Comparison of ENCODE assay signal across 22 cellular contexts in genomic region chr15:41955100-41955499, GRCh38. TPM values are rescaled to one million over a fixed set of nuclear protein-coding genes. Genes with fewer than 3 reads are reported as not detected.
DNase-seq lines count a peak whose midpoint lies in the region; ATAC-seq, FAIRE-seq and TF ChIP-seq lines count a peak whose summit lies in the region.
"Had no signal": no experiment of that assay in that cellular context is flagged by ENCODE, and none has a peak within 500 bp of the region (broad histone marks: within the 10 kb centered on the region; RNA-seq: fewer than 3 reads in every experiment).

No MANE protein-coding gene starts in this region.

- H3K4me3 ChIP-seq in heart right ventricle, result no peak overlapping the region
- H3K4me3 ChIP-seq in GM12878, result no peak overlapping the region
- no peak overlapping the region for H3K4me3 ChIP-seq in esophagus muscularis mucosa
- no peak overlapping the region for H3K4me3 ChIP-seq in tibial artery
- H3K4me3 ChIP-seq in foreskin fibroblast (ENCODE audit: low read depth in 1 of 2, low read length in 2 of 2), result no peak overlapping the region

- H2AFZ ChIP-seq in GM12878 (ENCODE audit: control insufficient read depth, low read depth, low read length), result no peak overlapping the region

- TF ChIP-seq RAD21 in GM12878 (IDR thresholded peaks at IDR 0.05; ENCODE audit: insufficient read depth, low read depth, low read length), result no peak

- POLR2A ChIA-PET in GM12878 (lab: Charles Lee), result interaction anchor here (1.7 to 6.4 kb wide), 2 partner anchors 14 to 20 kb away, joined by 6 to 67 read pairs; partner anchors contain the start of gene EHD4

- RAD21 ChIA-PET in GM12878 (lab: Charles Lee; ENCODE audit: unreplicated experiment), result no interaction called here

- no peaks in the 10 kb centered on the region for H4K20me1 ChIP-seq in GM12878 (ENCODE audit: control insufficient read depth, insufficient read depth)

- in situ Hi-C loops in GM12878 (cut with MboI), result no loop called here

- TF ChIP-seq CTCF in heart right ventricle (IDR thresholded peaks at IDR 0.05) (no peak), GM12878 (IDR thresholded peaks at IDR 0.05 in 2 of 3, conservative IDR thresholded peaks at IDR 0.05 in 1 of 3; ENCODE audit: control insufficient read depth in 2 of 3, extremely low read depth in 1 of 3, insufficient read depth in 1 of 3, low read depth in 3 of 3, low read length in 3 of 3) (no peak), esophagus muscularis mucosa (IDR thresholded peaks at IDR 0.05) (no peak), tibial artery (IDR thresholded peaks at IDR 0.05) (no peak), HFFc6 (IDR thresholded peaks at IDR 0.05) (no peak), foreskin fibroblast (IDR thresholded peaks at IDR 0.05; ENCODE audit: low read depth, low read length) (no peak)

- peaks cover 51% of the 10 kb centered on the region for H3K79me2 ChIP-seq in GM12878 (ENCODE audit: control insufficient read depth, insufficient read depth, low read length)

- no TSS peak for BruUV-seq in GM12878 (replicated peaks; lab: Mats Ljungman, UMichigan)

- H3K4me2 ChIP-seq in GM12878 (ENCODE audit: control insufficient read depth, insufficient read depth), result no peak overlapping the region
- H3K4me2 ChIP-seq: SK-N-SH had no signal

- no peak overlapping the region for H3K4me3 Mint-ChIP-seq in HFFc6

- peaks cover 37 to 97% (median 63%) of the 10 kb centered on the region in 9 donors for H3K4me1 ChIP-seq in heart right ventricle
- H3K4me1 ChIP-seq in GM12878 (ENCODE audit: control insufficient read depth, insufficient read depth, low read length), result peaks cover 24% of the 10 kb centered on the region
- H3K4me1 ChIP-seq in esophagus muscularis mucosa, result peaks cover 49 to 62% (median 53%) of the 10 kb centered on the region in 4 donors
- H3K4me1 ChIP-seq in tibial artery, result peaks cover 0 to 66% (median 46%) of the 10 kb centered on the region in 4 donors

- TF ChIP-seq POLR2A in GM12878 (IDR thresholded peaks at IDR 0.05; ENCODE audit: low read depth, low read length) (no peak), esophagus muscularis mucosa (IDR thresholded peaks at IDR 0.05; ENCODE audit: low read depth) (no peak)

- H3K36me3 ChIP-seq in heart right ventricle, result peaks cover 0 to 60% (median 7%) of the 10 kb centered on the region in 9 donors
- H3K36me3 ChIP-seq in GM12878 (ENCODE audit: control insufficient read depth in 2 of 2, insufficient read depth in 2 of 2, low read length in 1 of 2), result peaks cover 26 to 31% of the 10 kb centered on the region in 2 experiments
- peaks cover 0 to 33% (median 21%) of the 10 kb centered on the region in 4 donors for H3K36me3 ChIP-seq in esophagus muscularis mucosa
- H3K36me3 ChIP-seq in tibial artery, result peaks cover 7 to 27% (median 9%) of the 10 kb centered on the region in 3 donors

- H3K27ac Mint-ChIP-seq in HFFc6, result no peak overlapping the region

- no peak for TF ChIP-seq EP300 in GM12878 (IDR thresholded peaks at IDR 0.05; ENCODE audit: borderline replicate concordance in 1 of 2, control insufficient read depth in 1 of 2, low read depth in 2 of 2, low read length in 2 of 2)
- TF ChIP-seq EP300 in esophagus muscularis mucosa (IDR thresholded peaks at IDR 0.05), result no peak

- FAIRE-seq in GM12878 (lab: Jason Lieb, UNC), result no peak

- intact Hi-C loops in heart right ventricle (cut with DNase I), result loop anchor here in 3 of 10 donors (5.0 to 10.0 kb wide), 3 partner anchors 33 to 50 kb away; no protein-coding TSS in a partner anchor
- intact Hi-C loops in left cardiac atrium (cut with DNase I), result no loop called here
- intact Hi-C loops in GM12878 (cut with micrococcal nuclease; ENCODE audit: unreplicated experiment), result no loop called here
- intact Hi-C loops in esophagus muscularis mucosa (cut with DNase I), result no loop called here
- intact Hi-C loops in tibial artery (cut with DNase I; ENCODE audit: low total_unique reads), result no loop called here

- H3K9me3 Mint-ChIP-seq in HFFc6, result no peaks in the 10 kb centered on the region

- H3K27me3 ChIP-seq in heart right ventricle (no peaks in the 10 kb centered on the region), GM12878 (replicated peaks in 1 of 2; ENCODE audit: control insufficient read depth in 2 of 2, insufficient read depth in 2 of 2, low read length in 1 of 2) (no peaks in the 10 kb centered on the region), esophagus muscularis mucosa (no peaks in the 10 kb centered on the region), tibial artery (no peaks in the 10 kb centered on the region)

- 82 to 84% methylated on average over 7 of the region's 7 CpGs for WGBS in heart right ventricle, 2 donors
- WGBS in GM12878 (ENCODE audit: insufficient coverage, insufficient replicate concordance, low lambda C conversion rate, missing lambda C conversion rate), result 90% methylated on average over 7 of the region's 7 CpGs
- WGBS in esophagus muscularis mucosa, result 86% methylated on average over 7 of the region's 7 CpGs

- peaks cover 37% of the 10 kb centered on the region for H3K4me1 Mint-ChIP-seq in HFFc6 (ENCODE audit: low read depth)

- H3K27ac ChIP-seq in heart right ventricle (peak overlapping the region in 7 of 10 donors; percentile 3 to 88 (median 79)), GM12878 (ENCODE audit: control insufficient read depth, insufficient read depth) (no peak overlapping the region), esophagus muscularis mucosa (replicated peaks in 1 of 4) (no peak overlapping the region), tibial artery (peak overlapping the region; percentile 32 to 63)

- H3K9me3 ChIP-seq in heart right ventricle (no peaks in the 10 kb centered on the region), GM12878 (replicated peaks; ENCODE audit: control insufficient read depth, insufficient read depth, low read length) (no peaks in the 10 kb centered on the region), esophagus muscularis mucosa (no peaks in the 10 kb centered on the region), tibial artery (no peaks in the 10 kb centered on the region)
- H3K9me3 ChIP-seq: SK-N-SH had no signal

- H3K27me3 Mint-ChIP-seq in HFFc6 (ENCODE audit: insufficient read depth), result no peaks in the 10 kb centered on the region

- SMC1A ChIA-PET in GM12878 (lab: Charles Lee; ENCODE audit: uncharacterized antibody, unreplicated experiment), result interaction anchor here (4.1 to 6.4 kb wide), 2 partner anchors 13 to 19 kb away, joined by 22 to 59 read pairs; no protein-coding TSS in a partner anchor

- DNase-seq in heart right ventricle, result no peak
- no peak for DNase-seq in left cardiac atrium
- no peak for DNase-seq in GM12878 (ENCODE audit: low read depth, low spot score)
- peak; percentile 26 for DNase-seq in esophagus muscularis mucosa (ENCODE audit: extremely low spot score)
- no peak for DNase-seq in tibial artery
- DNase-seq in HFFc6, result no peak
- DNase-seq in foreskin fibroblast, result no peak
- DNase-seq: 8988T, AML-193, C1 segment of cervical spinal cord, DMS53, GDM1, GOT3, Kasumi-1, NCI-H1417, NCI-H1694 treated with DMSO at 0.1 percent for 48 hours, NCI-H2081 treated with DMSO at 0.1 percent for 48 hours, NCI-H2171 treated with DMSO at 0.1 percent for 48 hours, NCI-H524 treated with DMSO at 0.1 percent for 48 hours, NCI-H82, SHP77 treated with DMSO at 0.1 percent for 48 hours, SK-N-SH had no signal

- H3K36me3 Mint-ChIP-seq in HFFc6 (ENCODE audit: low read depth), result peaks cover 5% of the 10 kb centered on the region

- ATAC-seq in heart right ventricle (no peak), left cardiac atrium (no peak), GM12878 (no peak)

- no peak overlapping the region for H3K9ac ChIP-seq in GM12878 (ENCODE audit: control insufficient read depth, insufficient read depth, low read length)
- H3K9ac ChIP-seq: SK-N-SH had no signal

- CTCF ChIA-PET in GM12878 (lab: Yijun Ruan, JAX), result interaction anchor here (1.3 kb wide), 1 partner anchor 12 kb away, joined by 3 read pairs; no protein-coding TSS in a partner anchor

TF ChIP-seq in GM12878, 131 proteins besides CTCF, POLR2A, EP300 and RAD21:
- TF ChIP-seq CHD2 (IDR thresholded peaks at IDR 0.05; ENCODE audit: borderline replicate concordance, low read depth, low read length), result no peak
- peak; percentile 28 for TF ChIP-seq POLR2AphosphoS5 (IDR thresholded peaks at IDR 0.05; ENCODE audit: low read length)

RNA-seq across cellular contexts. Expression of gene EHD4, which starts 17.3 kb away (rescaled TPM):
- 10 to 100 TPM; 29.8 to 62.7 (median 46.6) TPM for total RNA-seq in heart right ventricle
- polyA plus RNA-seq in heart right ventricle, result 10 to 100 TPM; 23.4 to 24.2 TPM
- 10 to 100 TPM; 34.0 to 42.1 TPM for total RNA-seq in left cardiac atrium
- 41.9 and 43.4 TPM in 2 replicates for total RNA-seq in GM12878 (2013; cell fraction: nucleolus; rRNA removed)
- 48.2 and 49.6 TPM in 2 replicates for total RNA-seq in GM12878 (2014; rRNA removed)
- 24.3 and 26.0 TPM in 2 replicates for total RNA-seq in GM12878 (2014; rRNA removed; fragmentation: Illumina TruSeq; extraction: Trizol)
- 52.1 and 53.2 TPM in 2 replicates for total RNA-seq in GM12878 (2021)
- 15.6 TPM for polyA plus RNA-seq in GM12878 (2011; ENCODE audit: low read depth)
- polyA plus RNA-seq in GM12878 (2011; rRNA removed), result 25.6 and 42.2 TPM in 2 replicates
- 45.7 and 57.3 TPM in 2 replicates for polyA plus RNA-seq in GM12878 (2011; cell fraction: cytosol; rRNA removed)
- 28.0 and 35.6 TPM in 2 replicates for polyA plus RNA-seq in GM12878 (2011; cell fraction: nucleus; rRNA removed)
- polyA plus RNA-seq in GM12878 (2012), result 26.7 and 28.7 TPM in 2 replicates
- 18.9 and 29.3 TPM in 2 replicates for polyA plus RNA-seq in GM12878 (2014; fragmentation: Illumina TruSeq; extraction: Trizol)
- 1 to 10 TPM; 4.2 to 8.6 TPM for polyA plus RNA-seq in GM12878 (2014; fragmentation: Nextera tagmentation; extraction: Ambion mirVana)
- polyA plus RNA-seq in GM12878 (2014; rRNA removed), result 47.3 and 50.1 TPM in 2 replicates
- polyA plus RNA-seq in GM12878 (2016; fragmentation: Nextera tagmentation; extraction: Ambion mirVana), result 10 to 100 TPM; 60.7 to 62.9 TPM
- 50.8 and 76.6 TPM in 2 replicates for polyA minus RNA-seq in GM12878 (2011; rRNA and poly(A)+ RNA removed)
- polyA minus RNA-seq in GM12878 (2011; cell fraction: cytosol; rRNA and poly(A)+ RNA removed), result 28.7 and 30.8 TPM in 2 replicates
- 36.1 and 67.5 TPM in 2 replicates for polyA minus RNA-seq in GM12878 (2011; cell fraction: nucleus; rRNA and poly(A)+ RNA removed)
- 10 to 100 TPM in 3 of 4 donors, 1 to 10 TPM in 1; 10.0 to 24.7 (median 21.7) TPM for total RNA-seq in esophagus muscularis mucosa
- 10 to 100 TPM; 14.1 to 21.8 (median 18.1) TPM for total RNA-seq in HFFc6 (2021; fragmentation: NEBNext Ultra II Directional; extraction: Animal tissue kit (Norgen Biotek cat#: 25700))

Comparison
In these comparisons a context has a peak if more than half of its experiments do, and no peak if none do; other contexts are left out.
1. H3K27ac ChIP-seq: peak in heart right ventricle (7 of 10) and tibial artery (2 of 2); none in GM12878 (single experiment) and esophagus muscularis mucosa (0 of 4).